In the genomic region with DNA sequence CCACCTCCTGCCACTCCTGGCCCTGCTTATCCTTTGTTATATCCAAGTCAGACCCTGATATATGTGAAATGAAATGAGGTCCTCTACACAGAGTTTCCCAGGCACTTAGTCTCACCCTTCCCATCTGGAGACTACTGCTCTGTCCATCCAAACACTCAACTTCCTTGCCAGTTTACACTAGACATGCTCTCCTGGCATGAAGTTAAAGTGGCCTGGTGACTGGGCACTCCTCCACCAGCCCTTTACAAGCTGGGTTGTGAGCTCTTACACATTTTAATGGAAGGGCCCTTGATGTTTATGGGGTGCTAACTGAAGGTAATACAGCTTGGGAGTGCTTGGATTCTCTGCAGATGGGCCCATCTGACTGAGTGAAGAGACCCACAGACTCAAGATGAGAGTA, we compare ENCODE assay signal across 20 cellular contexts.
"Had no signal": no experiment of that assay in that cellular context is flagged by ENCODE, and none has a peak within 500 bp of the region (broad histone marks: within the 10 kb centered on the region; RNA-seq: fewer than 3 reads in every experiment).

No MANE protein-coding gene starts in this region.

- ATAC-seq: activated CD8-positive, alpha-beta T cell treated with anti-CD3 and anti-CD28 coated beads for 36 hours; activated T-helper 17 cell treated with anti-CD3 and anti-CD28 coated beads, Interleukin-2, amount 50 U/mL, for 72 hours; body of pancreas; natural killer cell had no signal

- DNase-seq: activated CD4-positive, alpha-beta T cell treated with anti-CD3 and anti-CD28 coated beads, Interleukin-2, amount 10 ng/mL, durations not matched to agents 24 days and 14 days; activated CD8-positive, alpha-beta T cell treated with anti-CD3 and anti-CD28 coated beads for 36 hours; activated naive CD4-positive, alpha-beta T cell; activated naive CD8-positive, alpha-beta T cell treated with anti-CD3 and anti-CD28 coated beads, Interleukin-2, amount 10 ng/mL, durations not matched to agents 7 days and 5 days; activated T-cell treated with anti-CD3 and anti-CD28 coated beads, Interleukin-2, amount 50 U/mL, for 1 hour; amygdala; body of pancreas; central memory CD4-positive, alpha-beta T cell; dorsolateral prefrontal cortex; foreskin fibroblast; hippocampal formation; left ventricle myocardium inferior; natural killer cell; spleen; stimulated activated CD8-positive, alpha-beta memory T cell treated with anti-CD3 and anti-CD28 coated beads, Interleukin-4, amount 100 ng/mL, for 48 hours; stimulated activated naive CD4-positive, alpha-beta T cell; tibial artery had no signal

- H3K36me3 ChIP-seq: left ventricle myocardium inferior, neutrophil, spleen, tibial artery had no signal

- H3K4me1 ChIP-seq: left ventricle myocardium inferior, spleen, tibial artery had no signal

- H3K4me3 ChIP-seq: body of pancreas, dorsolateral prefrontal cortex, left ventricle myocardium inferior, spleen, tibial artery had no signal

- H3K27me3 ChIP-seq: body of pancreas, dorsolateral prefrontal cortex, tibial artery had no signal

- H3K27ac ChIP-seq: body of pancreas, left ventricle myocardium inferior, neutrophil, parathyroid adenoma, spleen, tibial artery had no signal

- H3K9me3 ChIP-seq: body of pancreas, left ventricle myocardium inferior, neutrophil, spleen, tibial artery had no signal
